In genomic region chr19:1592023-1592754, GRCh38 we compare ENCODE assay signal across 8 cellular contexts. TPM values are rescaled to one million over a fixed set of nuclear protein-coding genes. Genes with fewer than 3 reads are reported as not detected.
A peak's percentile ranks its signal among the peaks of the same experiment; 100 is the strongest.
DNase-seq lines count a peak whose midpoint lies in the region; ATAC-seq, FAIRE-seq and TF ChIP-seq lines count a peak whose summit lies in the region.

No MANE protein-coding gene starts in this region.

- peak overlapping the region; percentile 64 to 85 for H3K9ac ChIP-seq in kidney (ENCODE audit: low read length in 2 of 2)

- peak overlapping the region; percentile 71 to 74 for H3K4me3 ChIP-seq in kidney (ENCODE audit: low read length in 2 of 2)

- DNase-seq in ACHN (peak; percentile 87), NCI-H2171 (lab: John Stamatoyannopoulos, UW) (peak; percentile 84), kidney (peak; percentile 96)
- DNase-seq in activated CD4-positive, CD25-positive, alpha-beta regulatory T cell treated with anti-CD3 and anti-CD28 coated beads, Interleukin-2, amount 50 U/mL, for 16 hours (ENCODE audit: low read depth, low spot score), result peak; percentile 72
- DNase-seq in central memory CD4-positive, alpha-beta T cell, result peak; percentile 86
- DNase-seq in stimulated activated CD4-positive, alpha-beta T cell treated with anti-CD3 and anti-CD28 coated beads, Interleukin-12 subunit alpha, Interleukin-12 subunit beta, amount 100 ng/mL, for 48 hours (ENCODE audit: low read depth in 2 of 3, low spot score in 1 of 3), result peak; percentile 63 to 78 (median 70)

- H3K9me3 ChIP-seq in kidney (ENCODE audit: control insufficient read depth in 1 of 2, low read length in 2 of 2), result no peaks in the 10 kb centered on the region

- no peak for FAIRE-seq in kidney (lab: Jason Lieb, UNC)

- H3K36me3 ChIP-seq in kidney (ENCODE audit: control insufficient read depth in 1 of 2, insufficient read depth in 2 of 2, low read length in 2 of 2), result peaks cover under 1 to 2% of the 10 kb centered on the region in 2 donors

- intact Hi-C loops in kidney (cut with DNase I), result no loop called here

- TF ChIP-seq CTCF in kidney (IDR thresholded peaks at IDR 0.05; ENCODE audit: borderline replicate concordance, extremely low read depth, insufficient read depth), result no peak

- peak overlapping the region; percentile 89 to 90 for H3K27ac ChIP-seq in kidney (ENCODE audit: low read depth in 2 of 2, low read length in 2 of 2)

- in situ Hi-C loops in ACHN (cut with HindIII; ENCODE audit: low pct_ligation_motif_present, low pct_unique_long_range_greater_than_20kb, low sequenced_read_pairs), result no loop called here

- H3K4me1 ChIP-seq in kidney (ENCODE audit: control insufficient read depth in 1 of 2, insufficient read depth in 1 of 2, low read depth in 1 of 2, low read length in 2 of 2), result peaks cover 8 to 20% of the 10 kb centered on the region in 2 donors

- ATAC-seq in GM18520 (IDR thresholded peaks at IDR 0.05; ENCODE audit: unreplicated experiment), result peak; percentile 51
- ATAC-seq in HG03045 (IDR thresholded peaks at IDR 0.05; ENCODE audit: unreplicated experiment), result peak; percentile 58

RNA-seq across cellular contexts. Expression of gene MBD3, which starts 0.5 kb away (rescaled TPM):
- 62.5 TPM for total RNA-seq in kidney
- polyA plus RNA-seq in kidney (ENCODE audit: insufficient read depth, low read depth, low replicate concordance), result 76.1 TPM

RNA-seq across cellular contexts. Expression of gene UQCR11, which starts 13.1 kb away (rescaled TPM):
- 200 TPM for total RNA-seq in kidney
- polyA plus RNA-seq in kidney (ENCODE audit: insufficient read depth, low read depth, low replicate concordance), result 777 TPM

RNA-seq across cellular contexts. Expression of gene MEX3D, which starts 24.1 kb away (rescaled TPM):
- 19.3 TPM for total RNA-seq in kidney
- polyA plus RNA-seq in kidney (ENCODE audit: insufficient read depth, low read depth, low replicate concordance), result 5.4 TPM

Comparison
In these comparisons a context has a peak if more than half of its experiments do, and no peak if none do; other contexts are left out.
1. Peak in every context shown above with its lines: DNase-seq, ATAC-seq, H3K4me3 ChIP-seq and H3K27ac ChIP-seq.